9 cellular contexts compared by ENCODE assay signal in the genomic region with DNA sequence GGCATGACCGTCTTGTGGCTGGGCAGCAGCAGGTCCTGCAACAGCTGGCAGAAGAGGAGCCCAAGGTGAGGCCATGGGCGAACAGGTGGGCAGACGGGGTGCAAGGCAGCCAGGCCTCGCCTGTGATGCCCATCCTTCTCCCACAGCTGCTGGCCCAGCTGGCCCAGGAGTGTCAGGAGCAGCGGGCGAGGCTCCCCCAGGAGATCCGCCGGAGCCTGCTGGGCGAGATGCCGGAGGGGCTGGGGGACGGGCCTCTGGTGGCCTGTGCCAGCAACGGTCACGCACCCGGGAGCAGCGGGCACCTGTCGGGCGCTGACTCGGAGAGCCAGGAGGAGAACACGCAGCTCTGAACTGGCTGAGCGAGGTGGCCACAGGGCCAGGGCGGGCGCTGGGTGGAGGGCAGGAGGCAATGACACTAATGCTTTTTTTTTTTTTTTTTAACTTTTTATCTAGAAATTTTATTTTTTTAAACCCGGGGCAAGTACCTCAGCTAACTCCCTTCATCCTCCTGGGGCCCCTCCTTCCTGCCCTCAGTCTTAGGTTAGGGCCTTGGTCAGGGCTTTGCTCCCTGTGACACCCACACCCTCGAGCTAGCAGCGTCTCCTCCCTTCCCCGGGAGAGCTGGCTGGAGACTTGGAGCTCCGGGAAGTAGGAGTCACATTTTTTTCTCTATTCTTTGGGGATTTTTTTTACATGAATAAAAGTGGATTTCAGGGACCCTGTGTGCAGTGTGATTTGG. TPM values are rescaled to one million over a fixed set of nuclear protein-coding genes. Genes with fewer than 3 reads are reported as not detected.
DNase-seq lines count a peak whose midpoint lies in the region; ATAC-seq and TF ChIP-seq lines count a peak whose summit lies in the region.
"Had no signal": no experiment of that assay in that cellular context is flagged by ENCODE, and none has a peak within 500 bp of the region (broad histone marks: within the 10 kb centered on the region; RNA-seq: fewer than 3 reads in every experiment).

No MANE protein-coding gene starts in this region.

- DNase-seq in CD14-positive monocyte (ENCODE audit: low spot score), result no peak
- DNase-seq in neural progenitor cell (ENCODE audit: low spot score), result no peak
- DNase-seq in omental fat pad (ENCODE audit: low spot score), result no peak
- DNase-seq in SK-N-DZ (ENCODE audit: low spot score), result no peak
- DNase-seq: NCI-H226 had no signal

- peaks cover 29% of the 10 kb centered on the region for H3K4me1 Mint-ChIP-seq in CD14-positive monocyte
- peaks cover 28% of the 10 kb centered on the region for H3K4me1 Mint-ChIP-seq in neural progenitor cell

- H4K20me1 ChIP-seq in neural progenitor cell (ENCODE audit: low read depth), result peaks cover 4% of the 10 kb centered on the region

- H3K27me3 ChIP-seq in duodenal mucosa (ENCODE audit: control insufficient read depth in 1 of 2, insufficient read depth in 2 of 2, low read length in 2 of 2) (no peaks in the 10 kb centered on the region), neural progenitor cell (no peaks in the 10 kb centered on the region)

- no peak for ATAC-seq in omental fat pad (ENCODE audit: low FRiP score)
- no peak for ATAC-seq in HG02623 (IDR thresholded peaks at IDR 0.05; ENCODE audit: unreplicated experiment)
- ATAC-seq in GM19035 (IDR thresholded peaks at IDR 0.05; ENCODE audit: unreplicated experiment), result no peak

- H3K4me3 ChIP-seq in duodenal mucosa (ENCODE audit: low read depth in 1 of 2, low read length in 2 of 2) (no peak overlapping the region), neural progenitor cell (no peak overlapping the region)

- no peak overlapping the region for H2AFZ ChIP-seq in neural progenitor cell (replicated peaks)

- peaks cover 46 to 47% of the 10 kb centered on the region in 2 donors for H3K4me1 ChIP-seq in duodenal mucosa (ENCODE audit: control insufficient read depth in 1 of 2, insufficient read depth in 2 of 2, low read length in 2 of 2)
- H3K4me1 ChIP-seq in neural progenitor cell, result peaks cover 12% of the 10 kb centered on the region

- H3K36me3 ChIP-seq in KOPT-K1 (ENCODE audit: insufficient read depth, low read length) (peaks cover 3% of the 10 kb centered on the region; the same call in 1 of the 2 replicates), duodenal mucosa (ENCODE audit: control insufficient read depth in 1 of 2, insufficient read depth in 2 of 2, low read length in 2 of 2) (peaks cover 41 to 46% of the 10 kb centered on the region in 2 donors), neural progenitor cell (no peaks in the 10 kb centered on the region)

- no peaks in the 10 kb centered on the region for H3K27me3 Mint-ChIP-seq in CD14-positive monocyte (ENCODE audit: low read depth in 3 of 3)
- H3K27me3 Mint-ChIP-seq in neural progenitor cell (ENCODE audit: insufficient read depth, low read depth), result peaks cover 16% of the 10 kb centered on the region

- H3K27ac Mint-ChIP-seq in CD14-positive monocyte (peak overlapping the region; percentile 96 to 99 (median 98)), neural progenitor cell (no peak overlapping the region)

- H3K4me3 Mint-ChIP-seq in CD14-positive monocyte, result peak overlapping the region in 1 of 2 donors; percentile 98
- peak overlapping the region; percentile 95 for H3K4me3 Mint-ChIP-seq in neural progenitor cell

- peak overlapping the region; percentile 88 for H3K27ac ChIP-seq in KOPT-K1 (ENCODE audit: low read depth, low read length, poor library complexity, severe bottlenecking)
- no peak overlapping the region for H3K27ac ChIP-seq in duodenal mucosa (ENCODE audit: low read depth, low read length)
- H3K27ac ChIP-seq in neural progenitor cell, result no peak overlapping the region

- TF ChIP-seq CTCF in CD14-positive monocyte (IDR thresholded peaks at IDR 0.05) (no peak), neural progenitor cell (IDR thresholded peaks at IDR 0.05) (no peak), omental fat pad (IDR thresholded peaks at IDR 0.05) (no peak)

- no peaks in the 10 kb centered on the region for H3K79me2 ChIP-seq in neural progenitor cell (ENCODE audit: low read depth)

- H3K9me3 ChIP-seq in KOPT-K1 (ENCODE audit: insufficient read depth, low read length, poor library complexity, severe bottlenecking) (no peaks in the 10 kb centered on the region), duodenal mucosa (ENCODE audit: control insufficient read depth in 1 of 2, low read length in 2 of 2) (no peaks in the 10 kb centered on the region), neural progenitor cell (ENCODE audit: low read depth) (no peaks in the 10 kb centered on the region)

- intact Hi-C loops in CD14-positive monocyte (cut with micrococcal nuclease), result loop anchor here in 1 of 2 donors (5.0 kb wide), 1 partner anchor 35 kb away; a partner anchor contains a TSS

- H3K36me3 Mint-ChIP-seq in CD14-positive monocyte (peaks cover 32 to 43% of the 10 kb centered on the region in 2 donors), neural progenitor cell (peaks cover 4% of the 10 kb centered on the region)

- peaks cover 30% of the 10 kb centered on the region for H3F3A ChIP-seq in neural progenitor cell (ENCODE audit: low read depth)

- H3K9me3 Mint-ChIP-seq in CD14-positive monocyte, result no peaks in the 10 kb centered on the region
- no peaks in the 10 kb centered on the region for H3K9me3 Mint-ChIP-seq in neural progenitor cell

- H3K9ac ChIP-seq in duodenal mucosa (ENCODE audit: low read depth in 1 of 2, low read length in 2 of 2) (peak overlapping the region; percentile 67 to 83), neural progenitor cell (no peak overlapping the region)

- no peak overlapping the region for H3K4me2 ChIP-seq in neural progenitor cell

RNA-seq across cellular contexts. Expression of a gene that starts 16.0 kb away (rescaled TPM):
- polyA plus RNA-seq in CD14-positive monocyte, result 1 to 10 TPM; 1.1 to 1.4 TPM
- total RNA-seq in neural progenitor cell (ENCODE audit: low replicate concordance) (15.6 and 43.4 TPM in 2 replicates), omental fat pad (10 to 100 TPM; 14.7 to 26.5 (median 19.7) TPM)
- 22.7 and 25.9 TPM in 2 replicates for polyA plus RNA-seq in SK-N-DZ (2014; cell fraction: cytosol; rRNA removed)
- polyA plus RNA-seq in SK-N-DZ (2014; cell fraction: nucleus; rRNA removed), result 42.9 and 51.1 TPM in 2 replicates

RNA-seq across cellular contexts. Expression of a gene that starts 17.1 kb away (rescaled TPM):
- 10 to 100 TPM; 48.7 to 63.2 TPM for polyA plus RNA-seq in CD14-positive monocyte
- total RNA-seq in neural progenitor cell (ENCODE audit: low replicate concordance) (19.0 and 49.6 TPM in 2 replicates), omental fat pad (10 to 100 TPM; 47.9 to 89.7 (median 78.8) TPM)
- polyA plus RNA-seq in SK-N-DZ (2014; cell fraction: cytosol; rRNA removed), result 80.2 and 90.6 TPM in 2 replicates
- 35.0 and 69.2 TPM in 2 replicates for polyA plus RNA-seq in SK-N-DZ (2014; cell fraction: nucleus; rRNA removed)

RNA-seq across cellular contexts. Expression of a gene that starts 18.3 kb away (rescaled TPM):
- polyA plus RNA-seq in CD14-positive monocyte, result 1 to 10 TPM; 7.8 to 9.3 TPM
- 4.9 and 30.8 TPM in 2 replicates for total RNA-seq in neural progenitor cell (ENCODE audit: low replicate concordance)
- 10 to 100 TPM in 3 of 4 donors, 1 to 10 TPM in 1; 8.2 to 20.6 (median 12.7) TPM for total RNA-seq in omental fat pad
- polyA plus RNA-seq in SK-N-DZ (2014; cell fraction: cytosol; rRNA removed), result 20.8 and 22.1 TPM in 2 replicates
- 55.0 and 61.0 TPM in 2 replicates for polyA plus RNA-seq in SK-N-DZ (2014; cell fraction: nucleus; rRNA removed)

RNA-seq across cellular contexts. Expression of a gene that starts 20.6 kb away (rescaled TPM):
- polyA plus RNA-seq in CD14-positive monocyte, result 10 to 100 TPM; 11.7 to 34.2 TPM
- 107 and 167 TPM in 2 replicates for total RNA-seq in neural progenitor cell (ENCODE audit: low replicate concordance)
- total RNA-seq in omental fat pad, result 100 to 1,000 TPM in 1 of 4 donors, 10 to 100 TPM in 3; 95.0 to 140 (median 97.9) TPM
- polyA plus RNA-seq in SK-N-DZ (2014; cell fraction: cytosol; rRNA removed), result 338 and 347 TPM in 2 replicates
- polyA plus RNA-seq in SK-N-DZ (2014; cell fraction: nucleus; rRNA removed), result 276 and 390 TPM in 2 replicates

RNA-seq across cellular contexts. Expression of a gene that starts 23.7 kb away (rescaled TPM):
- not detected for polyA plus RNA-seq in CD14-positive monocyte
- total RNA-seq in neural progenitor cell (ENCODE audit: low replicate concordance) (0.19 TPM in 1 of 2 replicates, not detected in the other), omental fat pad (not detected)
- polyA plus RNA-seq in SK-N-DZ (2014; cell fraction: cytosol; rRNA removed), result not detected in 2 replicates
- 0.91 and 1.3 TPM in 2 replicates for polyA plus RNA-seq in SK-N-DZ (2014; cell fraction: nucleus; rRNA removed)
